Comparison of ENCODE assay signal across 33 cellular contexts in genomic region chr2:86697539-86697938, GRCh38. TPM values are rescaled to one million over a fixed set of nuclear protein-coding genes. Genes with fewer than 3 reads are reported as not detected.
DNase-seq lines count a peak whose midpoint lies in the region; ATAC-seq, FAIRE-seq and TF ChIP-seq lines count a peak whose summit lies in the region.
"Had no signal": no experiment of that assay in that cellular context is flagged by ENCODE, and none has a peak within 500 bp of the region (broad histone marks: within the 10 kb centered on the region; RNA-seq: fewer than 3 reads in every experiment).

No MANE protein-coding gene starts in this region.

- peaks cover 10% of the 10 kb centered on the region for H3K4me1 Mint-ChIP-seq in activated CD8-positive, alpha-beta memory T cell treated with anti-CD3 and anti-CD28 coated beads, Interleukin-2, amount 10 ng/mL, durations not matched to agents 7 days and 5 days
- H3K4me1 Mint-ChIP-seq in mesothelial cell of epicardium, result no peaks in the 10 kb centered on the region
- H3K4me1 Mint-ChIP-seq: neural progenitor cell had no signal

- POLR2A ChIA-PET in Panc1 (lab: Charles Lee), result no interaction called here

- CTCF ChIA-PET in activated CD8-positive, alpha-beta memory T cell treated with anti-CD3 and anti-CD28 coated beads, Interleukin-2, amount 10 ng/mL, durations not matched to agents 7 days and 5 days (lab: Charles Lee), result interaction anchor here (0.9 kb wide), 1 partner anchor 108 kb away, joined by 3 read pairs; no protein-coding TSS in a partner anchor
- CTCF ChIA-PET in Panc1 (lab: Charles Lee), result no interaction called here

- no peaks in the 10 kb centered on the region for H3K27me3 ChIP-seq in Panc1 (ENCODE audit: control insufficient read depth, insufficient read depth, low read length)
- no peaks in the 10 kb centered on the region for H3K27me3 ChIP-seq in hepatocyte
- H3K27me3 ChIP-seq: cardiac muscle cell, colonic mucosa, esophagus muscularis mucosa, neural progenitor cell, right atrium auricular region, spleen, suprapubic skin, upper lobe of right lung had no signal

- peak overlapping the region; percentile 74 for H3K27ac Mint-ChIP-seq in activated CD8-positive, alpha-beta memory T cell treated with anti-CD3 and anti-CD28 coated beads, Interleukin-2, amount 10 ng/mL, durations not matched to agents 7 days and 5 days
- H3K27ac Mint-ChIP-seq in mesothelial cell of epicardium, result no peak overlapping the region
- H3K27ac Mint-ChIP-seq: activated CD4-positive, alpha-beta T cell treated with anti-CD3 and anti-CD28 coated beads, Interleukin-2, amount 10 ng/mL, durations not matched to agents 24 days and 14 days; IgD-negative memory B cell; neural progenitor cell; stimulated activated effector memory CD8-positive, alpha-beta T cell treated with anti-CD3 and anti-CD28 coated beads, Interleukin-12 subunit alpha, Interleukin-12 subunit beta, amount 100 ng/mL, for 72 hours had no signal

- peak overlapping the region; percentile 7 for H3K4me3 Mint-ChIP-seq in activated CD8-positive, alpha-beta memory T cell treated with anti-CD3 and anti-CD28 coated beads, Interleukin-2, amount 10 ng/mL, durations not matched to agents 7 days and 5 days
- H3K4me3 Mint-ChIP-seq in mesothelial cell of epicardium, result no peak overlapping the region
- H3K4me3 Mint-ChIP-seq: activated CD4-positive, alpha-beta T cell treated with anti-CD3 and anti-CD28 coated beads, Interleukin-2, amount 10 ng/mL, durations not matched to agents 24 days and 14 days; neural progenitor cell; stimulated activated effector memory CD8-positive, alpha-beta T cell treated with anti-CD3 and anti-CD28 coated beads, Interleukin-12 subunit alpha, Interleukin-12 subunit beta, amount 100 ng/mL, for 72 hours had no signal

- no peaks in the 10 kb centered on the region for H3K27me3 Mint-ChIP-seq in activated CD8-positive, alpha-beta memory T cell treated with anti-CD3 and anti-CD28 coated beads, Interleukin-2, amount 10 ng/mL, durations not matched to agents 7 days and 5 days
- no peaks in the 10 kb centered on the region for H3K27me3 Mint-ChIP-seq in mesothelial cell of epicardium (ENCODE audit: low read depth)
- H3K27me3 Mint-ChIP-seq: IgD-negative memory B cell had no signal

- no peak overlapping the region for H3K4me3 ChIP-seq in Panc1 (ENCODE audit: low read depth in 2 of 2, low read length in 2 of 2)
- H3K4me3 ChIP-seq in hepatocyte, result no peak overlapping the region
- H3K4me3 ChIP-seq: cardiac muscle cell, colonic mucosa, esophagus muscularis mucosa, neural progenitor cell, right atrium auricular region, spleen, suprapubic skin, upper lobe of right lung had no signal

- no peaks in the 10 kb centered on the region for H4K20me1 ChIP-seq in hepatocyte (ENCODE audit: insufficient read depth, poor library complexity, severe bottlenecking)

- H3K27ac ChIP-seq in Panc1 (ENCODE audit: low read length), result peak overlapping the region; percentile 54; the same call in 1 of the 2 replicates
- peak overlapping the region; percentile 65 for H3K27ac ChIP-seq in hepatocyte
- H3K27ac ChIP-seq: cardiac muscle cell, colonic mucosa, esophagus muscularis mucosa, neural progenitor cell, parathyroid adenoma, right atrium auricular region, spleen, suprapubic skin, upper lobe of right lung, VCaP had no signal

- no peaks in the 10 kb centered on the region for H3K79me2 ChIP-seq in hepatocyte
- H3K79me2 ChIP-seq: parathyroid adenoma had no signal

- DNase-seq in activated CD8-positive, alpha-beta memory T cell treated with anti-CD3 and anti-CD28 coated beads, Interleukin-2, amount 10 ng/mL, durations not matched to agents 7 days and 5 days, result no peak
- no peak for DNase-seq in activated CD8-positive, alpha-beta memory T cell treated with anti-CD3 and anti-CD28 coated beads for 24 hours
- no peak for DNase-seq in GM12891 (ENCODE audit: insufficient read length, low spot score)
- no peak for DNase-seq in Panc1 (ENCODE audit: low read depth, low spot score)
- DNase-seq in hepatocyte (ENCODE audit: low spot score), result no peak
- no peak for DNase-seq in inferior parietal cortex (ENCODE audit: extremely low spot score)
- DNase-seq in mesothelial cell of epicardium (ENCODE audit: low spot score in 2 of 2, unreplicated experiment in 2 of 2), result no peak
- DNase-seq: ACHN; activated CD4-positive, alpha-beta T cell treated with anti-CD3 and anti-CD28 coated beads, Interleukin-2, amount 10 ng/mL, durations not matched to agents 24 days and 14 days; activated naive CD4-positive, alpha-beta T cell treated with anti-CD3 and anti-CD28 coated beads, Interleukin-2, amount 50 U/mL, for 16 hours; anterior cingulate cortex; colonic mucosa; effector memory CD4-positive, alpha-beta T cell; EL; left cardiac atrium; NCI-H146; NCI-H446 treated with DMSO at 0.1 percent for 48 hours; PC-3; spleen; stimulated activated CD4-positive, alpha-beta T cell treated with anti-CD3 and anti-CD28 coated beads, Interleukin-2, amount 100 ng/mL, for 48 hours; T-helper 9 cell; upper lobe of right lung had no signal

- TF ChIP-seq CTCF in Panc1 (IDR thresholded peaks at IDR 0.05) (no peak), hepatocyte (IDR thresholded peaks at IDR 0.05; ENCODE audit: poor library complexity) (no peak), mesothelial cell of epicardium (IDR thresholded peaks at IDR 0.05; ENCODE audit: unreplicated experiment) (no peak)

- TF ChIP-seq POLR2A in GM12891 (IDR thresholded peaks at IDR 0.05; ENCODE audit: low read depth, low read length), result no peak

- in situ Hi-C loops in Panc1 (cut with HindIII; ENCODE audit: low pct_unique_long_range_greater_than_20kb, low sequenced_read_pairs), result no loop called here

- H3K36me3 ChIP-seq in Panc1 (ENCODE audit: control insufficient read depth, insufficient read depth, low read length), result no peaks in the 10 kb centered on the region
- H3K36me3 ChIP-seq in hepatocyte (replicated peaks; ENCODE audit: insufficient read depth, low read depth), result no peaks in the 10 kb centered on the region
- H3K36me3 ChIP-seq: cardiac muscle cell, colonic mucosa, esophagus muscularis mucosa, neural progenitor cell, right atrium auricular region, spleen, suprapubic skin, upper lobe of right lung had no signal

- H3K4me1 ChIP-seq in Panc1 (ENCODE audit: control insufficient read depth, insufficient read depth, low read length) (peaks cover 6% of the 10 kb centered on the region; the same call in 1 of the 2 replicates), hepatocyte (ENCODE audit: insufficient read depth) (no peaks in the 10 kb centered on the region)
- H3K4me1 ChIP-seq: colonic mucosa, esophagus muscularis mucosa, neural progenitor cell, parathyroid adenoma, right atrium auricular region, suprapubic skin, upper lobe of right lung had no signal

- H3K4me2 ChIP-seq in hepatocyte, result no peak overlapping the region
- H3K4me2 ChIP-seq: neural progenitor cell had no signal

- H3K9me3 ChIP-seq in Panc1 (ENCODE audit: control insufficient read depth, insufficient read depth, low read depth, low read length), result peaks cover 13% of the 10 kb centered on the region; the same call in 1 of the 2 replicates
- H3K9me3 ChIP-seq in hepatocyte (ENCODE audit: low read depth), result no peaks in the 10 kb centered on the region
- H3K9me3 ChIP-seq: colonic mucosa, suprapubic skin, upper lobe of right lung had no signal

- peaks cover 12% of the 10 kb centered on the region for H3K9me3 Mint-ChIP-seq in activated CD8-positive, alpha-beta memory T cell treated with anti-CD3 and anti-CD28 coated beads, Interleukin-2, amount 10 ng/mL, durations not matched to agents 7 days and 5 days (ENCODE audit: low read depth)
- peaks cover 24% of the 10 kb centered on the region for H3K9me3 Mint-ChIP-seq in mesothelial cell of epicardium

- no TSS peak for BruUV-seq in Panc1 (replicated peaks; lab: Mats Ljungman, UMichigan)

- intact Hi-C loops in Panc1 (cut with micrococcal nuclease; ENCODE audit: unreplicated experiment), result no loop called here

- H3K9me2 ChIP-seq in hepatocyte (replicated peaks; ENCODE audit: insufficient read depth), result no peaks in the 10 kb centered on the region

- no peak for FAIRE-seq in GM12891 (lab: Jason Lieb, UNC)

- no peak overlapping the region for H2AFZ ChIP-seq in hepatocyte
- H2AFZ ChIP-seq: neural progenitor cell, parathyroid adenoma had no signal

- no peak for ATAC-seq in activated CD8-positive, alpha-beta memory T cell treated with anti-CD3 and anti-CD28 coated beads, Interleukin-2, amount 10 ng/mL, durations not matched to agents 7 days and 5 days
- ATAC-seq in Panc1, result no peak
- no peak for ATAC-seq in HG03520 (IDR thresholded peaks at IDR 0.05; ENCODE audit: unreplicated experiment)
- ATAC-seq: left cardiac atrium; PC-3; Right ventricle myocardium inferior; stimulated activated effector memory CD8-positive, alpha-beta T cell treated with anti-CD3 and anti-CD28 coated beads, Interleukin-12 subunit alpha, Interleukin-12 subunit beta, amount 100 ng/mL, for 72 hours; upper lobe of right lung had no signal

- H3K36me3 Mint-ChIP-seq in activated CD8-positive, alpha-beta memory T cell treated with anti-CD3 and anti-CD28 coated beads, Interleukin-2, amount 10 ng/mL, durations not matched to agents 7 days and 5 days, result peaks cover 17% of the 10 kb centered on the region
- peaks cover 18% of the 10 kb centered on the region for H3K36me3 Mint-ChIP-seq in mesothelial cell of epicardium
- H3K36me3 Mint-ChIP-seq: neural progenitor cell; stimulated activated effector memory CD8-positive, alpha-beta T cell treated with anti-CD3 and anti-CD28 coated beads, Interleukin-12 subunit alpha, Interleukin-12 subunit beta, amount 100 ng/mL, for 72 hours had no signal

TF ChIP-seq in GM12891, 5 proteins besides CTCF, POLR2A, EP300 and RAD21:
- TF ChIP-seq SPI1 (IDR thresholded peaks at IDR 0.05; ENCODE audit: low read depth, low read length) (0 out of 2 replicates have a peak, but pooled peaks have one; percentile 32), POU2F2 (IDR thresholded peaks at IDR 0.05; ENCODE audit: low read depth, low read length) (no peak), PAX5 (IDR thresholded peaks at IDR 0.05; ENCODE audit: insufficient read depth, low read length, severe bottlenecking) (no peak), POLR2AphosphoS5 (IDR thresholded peaks at IDR 0.05; ENCODE audit: low read depth, low read length) (no peak), TAF1 (IDR thresholded peaks at IDR 0.05; ENCODE audit: low read depth, low read length) (no peak)

RNA-seq across cellular contexts. Expression of gene RMND5A, which starts 22.6 kb away (rescaled TPM):
- total RNA-seq in activated CD8-positive, alpha-beta memory T cell treated with anti-CD3 and anti-CD28 coated beads, Interleukin-2, amount 10 ng/mL, durations not matched to agents 7 days and 5 days, result 10 to 100 TPM; 37.0 to 43.2 TPM
- polyA plus RNA-seq in GM12891 (2012; ENCODE audit: low read depth, missing spikeins), result 10.1 TPM
- total RNA-seq in Panc1 (2021; ENCODE audit: unreplicated experiment) (42.8 TPM), hepatocyte (72.3 and 80.8 TPM in 2 replicates), mesothelial cell of epicardium (41.0 to 44.3 TPM (median 43.9 TPM) in 3 replicates)
- 15.1 TPM for polyA plus RNA-seq in Panc1 (2012; ENCODE audit: insufficient read length)
- polyA plus RNA-seq in hepatocyte, result 23.0 and 25.7 TPM in 2 replicates
